Comparison of ENCODE assay signal across 8 cellular contexts in the genomic region with DNA sequence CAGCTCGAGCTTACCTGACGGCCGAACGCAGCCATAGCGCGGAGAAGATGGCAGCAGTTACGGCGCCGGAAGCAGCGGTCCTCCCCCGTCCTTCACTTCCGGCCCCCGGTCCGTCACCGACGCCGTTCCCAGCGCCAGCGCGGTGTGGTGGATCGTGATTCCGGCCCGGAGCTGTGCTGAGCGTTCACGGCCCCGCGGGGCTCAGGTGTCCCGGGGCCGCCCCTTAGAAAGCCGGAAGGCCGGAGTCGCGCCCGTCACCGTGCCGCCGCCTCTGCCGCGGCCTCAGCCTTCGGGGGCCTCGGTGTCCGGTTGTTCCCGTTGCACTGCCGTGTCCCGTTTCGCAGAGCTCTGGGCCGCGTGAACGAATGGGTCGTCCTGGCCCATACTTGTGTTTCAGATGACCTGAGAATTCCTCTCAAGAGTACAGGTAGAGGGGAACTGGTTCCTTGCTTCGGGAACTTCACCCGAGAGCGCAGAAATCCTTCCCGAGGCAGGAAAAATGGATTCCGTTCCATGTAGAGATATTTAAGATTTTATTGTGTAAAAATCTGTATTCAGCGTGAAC. TPM values are rescaled to one million over a fixed set of nuclear protein-coding genes. Genes with fewer than 3 reads are reported as not detected.
DNase-seq lines count a peak whose midpoint lies in the region; ATAC-seq, FAIRE-seq and TF ChIP-seq lines count a peak whose summit lies in the region.

A gene with protein sequence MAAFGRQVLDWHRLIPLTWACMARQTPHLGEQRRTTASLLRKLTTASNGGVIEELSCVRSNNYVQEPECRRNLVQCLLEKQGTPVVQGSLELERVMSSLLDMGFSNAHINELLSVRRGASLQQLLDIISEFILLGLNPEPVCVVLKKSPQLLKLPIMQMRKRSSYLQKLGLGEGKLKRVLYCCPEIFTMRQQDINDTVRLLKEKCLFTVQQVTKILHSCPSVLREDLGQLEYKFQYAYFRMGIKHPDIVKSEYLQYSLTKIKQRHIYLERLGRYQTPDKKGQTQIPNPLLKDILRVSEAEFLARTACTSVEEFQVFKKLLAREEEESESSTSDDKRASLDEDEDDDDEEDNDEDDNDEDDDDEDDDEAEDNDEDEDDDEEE (minus strand): TSS at position 49 of the 565 bp plus-strand sequence. CDS start 14 bp downstream, at position 35.

- H2AFZ ChIP-seq in H1 (ENCODE audit: low read length) (peak within 1 kb of the TSS; percentile 92), mesenchymal stem cell (ENCODE audit: low read depth, low read length) (peak within 1 kb of the TSS; percentile 78)

- H3K36me3 Mint-ChIP-seq in CD8-positive, alpha-beta memory T cell: peaks cover 0 to 79% (median 11%) of the 10 kb centered on the region in 3 donors
- H3K36me3 Mint-ChIP-seq in activated CD8-positive, alpha-beta memory T cell treated with anti-CD3 and anti-CD28 coated beads, Interleukin-2, amount 10 ng/mL, durations not matched to agents 7 days and 5 days: peaks cover 16% of the 10 kb centered on the region

- peak within 1 kb of the TSS; percentile 96 for H3K4me3 ChIP-seq in CD8-positive, alpha-beta memory T cell (ENCODE audit: low read length)
- H3K4me3 ChIP-seq in H1 (ENCODE audit: extremely low read depth in 1 of 4, insufficient read depth in 2 of 4, low read depth in 3 of 4, low read length in 4 of 4) (peak within 1 kb of the TSS; percentile 85 to 94 (median 92)), mesenchymal stem cell (ENCODE audit: insufficient read depth in 1 of 2, low read depth in 1 of 2, low read length in 2 of 2) (peak within 1 kb of the TSS; percentile 89 to 96)

- H2BK5ac ChIP-seq in H1 (ENCODE audit: low read depth, low read length): peak within 1 kb of the TSS; percentile 80; the same call in 1 of the 2 replicates
- no peak within 1 kb of the TSS for H2BK5ac ChIP-seq in mesenchymal stem cell (ENCODE audit: low read depth, low read length, poor library complexity, severe bottlenecking)

- peak within 1 kb of the TSS; percentile 95 to 99 (median 97) for H3K4me3 Mint-ChIP-seq in CD8-positive, alpha-beta memory T cell
- H3K4me3 Mint-ChIP-seq in activated CD8-positive, alpha-beta memory T cell treated with anti-CD3 and anti-CD28 coated beads, Interleukin-2, amount 10 ng/mL, durations not matched to agents 7 days and 5 days: peak within 1 kb of the TSS; percentile 96

- CTCF ChIA-PET in CD8-positive, alpha-beta memory T cell (lab: Charles Lee): interaction anchor here (1.1 to 1.6 kb wide), 3 partner anchors 9 to 48 kb away, joined by 3 to 10 read pairs (median 3); a partner anchor contains a TSS
- CTCF ChIA-PET in activated CD8-positive, alpha-beta memory T cell treated with anti-CD3 and anti-CD28 coated beads, Interleukin-2, amount 10 ng/mL, durations not matched to agents 7 days and 5 days (lab: Charles Lee): interaction anchor here (2.0 to 3.0 kb wide), 3 partner anchors 11 to 48 kb away, joined by 8 to 16 read pairs (median 9); a partner anchor contains a TSS
- CTCF ChIA-PET in H1 (lab: Charles Lee; ENCODE audit: partially characterized antibody): interaction anchor here (0.6 kb wide), 1 partner anchor 404 kb away, joined by 3 read pairs; no protein-coding TSS in a partner anchor

- FAIRE-seq in H1 (lab: Jason Lieb, UNC): no peak

- peaks cover 0 to 11% of the 10 kb centered on the region in 2 experiments for H4K20me1 ChIP-seq in H1 (replicated peaks in 1 of 2; ENCODE audit: control insufficient read depth in 1 of 2, insufficient read depth in 2 of 2, low read length in 2 of 2)

- H3K27me3 ChIP-seq in CD8-positive, alpha-beta memory T cell (ENCODE audit: insufficient read depth, low read length, poor library complexity, severe bottlenecking): no peaks in the 10 kb centered on the region
- H3K27me3 ChIP-seq in H1 (replicated peaks in 1 of 4; ENCODE audit: control insufficient read depth in 3 of 4, extremely low read depth in 1 of 4, insufficient read depth in 3 of 4, low read length in 3 of 4): no peaks in the 10 kb centered on the region
- no peaks in the 10 kb centered on the region for H3K27me3 ChIP-seq in mesenchymal stem cell (ENCODE audit: control insufficient read depth in 1 of 2, insufficient read depth in 1 of 2, low read length in 2 of 2)

- peak in 1 of 3 experiments; percentile 0; a peak in 1 of 4 replicates for TF ChIP-seq CTCF in H1 (IDR thresholded peaks at IDR 0.05; ENCODE audit: control extremely low read depth in 1 of 3, insufficient read depth in 1 of 3, low read depth in 1 of 3, low read length in 3 of 3)

- H3K9me3 Mint-ChIP-seq in CD8-positive, alpha-beta memory T cell: no peaks in the 10 kb centered on the region
- H3K9me3 Mint-ChIP-seq in activated CD8-positive, alpha-beta memory T cell treated with anti-CD3 and anti-CD28 coated beads, Interleukin-2, amount 10 ng/mL, durations not matched to agents 7 days and 5 days (ENCODE audit: low read depth): no peaks in the 10 kb centered on the region

- H3K18ac ChIP-seq in H1 (ENCODE audit: extremely low read depth, low read length) (peak within 1 kb of the TSS; percentile 73), mesenchymal stem cell (ENCODE audit: low read depth in 1 of 2, low read length in 2 of 2) (peak within 1 kb of the TSS; percentile 88 to 95)

- H3K36me3 ChIP-seq in CD8-positive, alpha-beta memory T cell (ENCODE audit: insufficient read depth, low read length): peaks cover 14% of the 10 kb centered on the region
- H3K36me3 ChIP-seq in H1 (ENCODE audit: control insufficient read depth in 2 of 4, insufficient read depth in 4 of 4, low read length in 3 of 4) (peaks cover 0 to 16% (median 6%) of the 10 kb centered on the region in 4 experiments; a peak in 6 of 8 replicates), mesenchymal stem cell (ENCODE audit: control insufficient read depth in 1 of 2, insufficient read depth in 2 of 2, low read depth in 1 of 2, low read length in 2 of 2) (peaks cover 15 to 26% of the 10 kb centered on the region in 2 experiments)

- H3K23ac ChIP-seq in H1 (ENCODE audit: insufficient read length): no peak within 1 kb of the TSS
- H3K23ac ChIP-seq in mesenchymal stem cell (ENCODE audit: low read length in 2 of 2): peak within 1 kb of the TSS in 1 of 2 experiments; percentile 82

- H4K91ac ChIP-seq in H1 (replicated peaks; ENCODE audit: insufficient read length, low read length) (peak within 1 kb of the TSS; percentile 95), mesenchymal stem cell (ENCODE audit: low read length) (peak within 1 kb of the TSS; percentile 88)

- peak within 1 kb of the TSS; percentile 94 to 99 (median 98) for H3K27ac Mint-ChIP-seq in CD8-positive, alpha-beta memory T cell
- H3K27ac Mint-ChIP-seq in activated CD8-positive, alpha-beta memory T cell treated with anti-CD3 and anti-CD28 coated beads, Interleukin-2, amount 10 ng/mL, durations not matched to agents 7 days and 5 days: peak within 1 kb of the TSS; percentile 97

- H2BK12ac ChIP-seq in H1 (ENCODE audit: low read depth, low read length) (no peak within 1 kb of the TSS), mesenchymal stem cell (ENCODE audit: low read length in 2 of 2) (peak within 1 kb of the TSS in 1 of 2 experiments; percentile 43)

- no peaks in the 10 kb centered on the region for H3K9me3 ChIP-seq in CD8-positive, alpha-beta memory T cell (ENCODE audit: low read length)
- no peaks in the 10 kb centered on the region for H3K9me3 ChIP-seq in H1 (ENCODE audit: insufficient read depth in 2 of 2, low read depth in 1 of 2, low read length in 1 of 2)
- no peaks in the 10 kb centered on the region for H3K9me3 ChIP-seq in mesenchymal stem cell (ENCODE audit: control insufficient read depth, low read length)

- peaks cover 3% of the 10 kb centered on the region; the same call in 1 of the 2 replicates for H3K23me2 ChIP-seq in H1 (ENCODE audit: low read depth, low read length)

- ATAC-seq in GM19455 (IDR thresholded peaks at IDR 0.05; ENCODE audit: unreplicated experiment): peak; percentile 87
- peak; percentile 97 for ATAC-seq in activated CD8-positive, alpha-beta memory T cell treated with anti-CD3 and anti-CD28 coated beads, Interleukin-2, amount 10 ng/mL, durations not matched to agents 7 days and 5 days

- no peaks in the 10 kb centered on the region for H3K27me3 Mint-ChIP-seq in CD8-positive, alpha-beta memory T cell
- H3K27me3 Mint-ChIP-seq in activated CD8-positive, alpha-beta memory T cell treated with anti-CD3 and anti-CD28 coated beads, Interleukin-2, amount 10 ng/mL, durations not matched to agents 7 days and 5 days: no peaks in the 10 kb centered on the region

- H3K79me2 ChIP-seq in H1 (ENCODE audit: control insufficient read depth in 1 of 2, insufficient read depth in 2 of 2, low read length in 2 of 2): peaks cover 0 to 29% of the 10 kb centered on the region in 2 experiments; a peak in 2 of 4 replicates

- peak within 1 kb of the TSS; percentile 71 for H3K56ac ChIP-seq in H1 (replicated peaks; ENCODE audit: insufficient read length, low read depth, low read length)

- H2BK120ac ChIP-seq in H1 (replicated peaks; ENCODE audit: low read depth, low read length) (no peak within 1 kb of the TSS), mesenchymal stem cell (ENCODE audit: low read depth, low read length) (peak within 1 kb of the TSS; percentile 74)

- H4K5ac ChIP-seq in H1 (ENCODE audit: insufficient read length, low read depth, low read length): peak within 1 kb of the TSS; percentile 51

- peak; percentile 77 to 90 (median 83) for DNase-seq in CD8-positive, alpha-beta memory T cell
- DNase-seq in HPDE6-E6E7 (ENCODE audit: extremely low spot score): peak; percentile 88
- peak; percentile 75 to 84 for DNase-seq in NOMO-1 (lab: John Stamatoyannopoulos, UW; ENCODE audit: unreplicated experiment in 2 of 2)
- DNase-seq in activated CD8-positive, alpha-beta memory T cell treated with anti-CD3 and anti-CD28 coated beads, Interleukin-2, amount 10 ng/mL, durations not matched to agents 7 days and 5 days: peak; percentile 91
- DNase-seq in H1 (ENCODE audit: low read depth in 1 of 2, low spot score in 2 of 2): peak; percentile 41 to 90
- peak; percentile 85 for DNase-seq in mesenchymal stem cell
- peak; percentile 78 for DNase-seq in stimulated activated CD8-positive, alpha-beta memory T cell treated with anti-CD3 and anti-CD28 coated beads, Interleukin-12 subunit alpha, Interleukin-12 subunit beta, amount 100 ng/mL, for 4 hours (ENCODE audit: low read depth)

- peak; percentile 7 to 49; a peak in 2 of 3 replicates for TF ChIP-seq EP300 in H1 (IDR thresholded peaks at IDR 0.05; ENCODE audit: borderline replicate concordance in 1 of 2, low read depth in 2 of 2, low read length in 2 of 2)

- TF ChIP-seq POLR2A in H1 (IDR thresholded peaks at IDR 0.05; ENCODE audit: control extremely low read depth in 1 of 2, low read depth in 2 of 2, low read length in 2 of 2): peak; percentile 66 to 79

- H3K4me2 ChIP-seq in H1 (ENCODE audit: insufficient read depth in 1 of 2, low read depth in 2 of 2, low read length in 2 of 2) (peak within 1 kb of the TSS; percentile 69 to 78), mesenchymal stem cell (ENCODE audit: low read length, poor library complexity, severe bottlenecking) (peak within 1 kb of the TSS; percentile 99)

- 2% methylated on average over 56 of the region's 56 CpGs; no CpG with 5 or more reads in 1 of the 2 experiments for WGBS in H1 (ENCODE audit: extremely low coverage in 1 of 2, insufficient coverage in 1 of 2, insufficient read length in 1 of 2, insufficient replicate concordance in 2 of 2, low coverage in 1 of 2, low lambda C conversion rate in 2 of 2, missing lambda C conversion rate in 1 of 2), 2 experiments
- under 1% methylated on average over 52 of the region's 56 CpGs for WGBS in mesenchymal stem cell

- H3K9ac ChIP-seq in H1 (replicated peaks in 1 of 4; ENCODE audit: extremely low read depth in 1 of 4, low read depth in 3 of 4, low read length in 3 of 4): peak within 1 kb of the TSS; percentile 75 to 88 (median 80)
- H3K9ac ChIP-seq in mesenchymal stem cell (ENCODE audit: low read length): peak within 1 kb of the TSS; percentile 97

- H3K14ac ChIP-seq in H1 (ENCODE audit: insufficient read length) (no peak within 1 kb of the TSS), mesenchymal stem cell (ENCODE audit: low read length in 2 of 2) (peak within 1 kb of the TSS in 1 of 2 experiments; percentile 97)

- POLR2A ChIA-PET in CD8-positive, alpha-beta memory T cell (lab: Charles Lee): interaction anchor here (0.6 to 3.8 kb wide), 7 partner anchors 9 to 742 kb away, joined by 3 to 49 read pairs (median 4); a partner anchor contains a TSS
- POLR2A ChIA-PET in H1 (lab: Charles Lee; ENCODE audit: partially characterized antibody): interaction anchor here (0.6 to 2.2 kb wide), 8 partner anchors 10 to 599 kb away, joined by 3 to 10 read pairs (median 4); a partner anchor contains a TSS

- H3K4me1 Mint-ChIP-seq in CD8-positive, alpha-beta memory T cell: peaks cover 31 to 86% (median 56%) of the 10 kb centered on the region in 3 donors
- H3K4me1 Mint-ChIP-seq in activated CD8-positive, alpha-beta memory T cell treated with anti-CD3 and anti-CD28 coated beads, Interleukin-2, amount 10 ng/mL, durations not matched to agents 7 days and 5 days: peaks cover 38% of the 10 kb centered on the region

- 0 out of 2 replicates have a peak, but pooled peaks cover 4% of the 10 kb centered on the region for H3K79me1 ChIP-seq in H1 (ENCODE audit: low read depth, low read length)
- H3K79me1 ChIP-seq in mesenchymal stem cell (replicated peaks; ENCODE audit: low read length, poor library complexity, severe bottlenecking): peaks cover 32% of the 10 kb centered on the region

- H2BK15ac ChIP-seq in H1 (ENCODE audit: low read length): no peak within 1 kb of the TSS
- H2BK15ac ChIP-seq in mesenchymal stem cell (ENCODE audit: low read depth, poor library complexity, severe bottlenecking): peak within 1 kb of the TSS; percentile 20

- peaks cover 63% of the 10 kb centered on the region for H3K4me1 ChIP-seq in CD8-positive, alpha-beta memory T cell (ENCODE audit: insufficient read depth, low read length)
- H3K4me1 ChIP-seq in H1 (replicated peaks in 1 of 4; ENCODE audit: control insufficient read depth in 3 of 4, insufficient read depth in 4 of 4, low read length in 3 of 4) (peaks cover 0 to 5% (median 0%) of the 10 kb centered on the region in 4 experiments; a peak in 2 of 7 replicates), mesenchymal stem cell (ENCODE audit: control insufficient read depth, insufficient read depth, low read depth, low read length) (peaks cover 10% of the 10 kb centered on the region)

- TF ChIP-seq RAD21 in H1 (IDR thresholded peaks at IDR 0.05 in 1 of 2, conservative IDR thresholded peaks at IDR 0.05 in 1 of 2; ENCODE audit: low read depth in 2 of 2, low read length in 2 of 2): 0 out of 4 replicates have a peak, but pooled peaks of 1 of the 2 experiments have one; percentile 10

- 0 out of 2 replicates have a peak within 1 kb of the TSS, but pooled peaks have one; percentile 72 for H2BK20ac ChIP-seq in H1 (ENCODE audit: low read length)

- peak within 1 kb of the TSS; percentile 77 for H3K27ac ChIP-seq in CD8-positive, alpha-beta memory T cell (ENCODE audit: low read depth, low read length)
- H3K27ac ChIP-seq in H1 (ENCODE audit: low read depth, low read length) (peak within 1 kb of the TSS; percentile 72), mesenchymal stem cell (ENCODE audit: low read length, poor library complexity, severe bottlenecking) (peak within 1 kb of the TSS; percentile 56)

- peak within 1 kb of the TSS; percentile 91 for H3K4ac ChIP-seq in H1 (replicated peaks; ENCODE audit: insufficient read length, low read depth, low read length)
- peak within 1 kb of the TSS; percentile 58 to 85 for H3K4ac ChIP-seq in mesenchymal stem cell (ENCODE audit: low read depth in 1 of 2, low read length in 2 of 2)

- H4K8ac ChIP-seq in H1 (ENCODE audit: extremely low read depth, insufficient read depth, low read length) (peak within 1 kb of the TSS; percentile 94), mesenchymal stem cell (ENCODE audit: low read length) (peak within 1 kb of the TSS; percentile 100)

- no peak within 1 kb of the TSS for H2AK5ac ChIP-seq in H1 (ENCODE audit: low read depth, low read length)
- H2AK5ac ChIP-seq in mesenchymal stem cell (ENCODE audit: low read length, severe bottlenecking): no peak within 1 kb of the TSS

RNA-seq across cellular contexts. Expression of the gene that starts here (rescaled TPM):
- total RNA-seq in CD8-positive, alpha-beta memory T cell: 10 to 100 TPM; 48.0 to 49.2 TPM
- 46.4 TPM for polyA plus RNA-seq in CD8-positive, alpha-beta memory T cell
- total RNA-seq in activated CD8-positive, alpha-beta memory T cell treated with anti-CD3 and anti-CD28 coated beads, Interleukin-2, amount 10 ng/mL, durations not matched to agents 7 days and 5 days: 10 to 100 TPM; 31.5 to 33.0 TPM
- 25.8 and 25.9 TPM in 2 replicates for total RNA-seq in H1 (2021; fragmentation: NEBNext Ultra II Directional; extraction: Animal tissue kit (Norgen Biotek cat#: 25700))
- polyA plus RNA-seq in H1 (2011; rRNA removed): 25.8 and 28.5 TPM in 2 replicates
- polyA plus RNA-seq in H1 (2011; cell fraction: cytosol; rRNA removed): 52.9 TPM
- polyA plus RNA-seq in H1 (2011; cell fraction: nucleus; rRNA removed): 50.1 TPM
- polyA plus RNA-seq in H1 (2012, experiment 1 of 2): 41.8 to 54.8 TPM (median 42.8 TPM) in 4 replicates
- polyA plus RNA-seq in H1 (2012, experiment 2 of 2): 9.6 TPM
- polyA plus RNA-seq in H1 (2013, experiment 1 of 2): 17.2 TPM
- 16.0 TPM for polyA plus RNA-seq in H1 (2013, experiment 2 of 2)
- 54.4 and 57.0 TPM in 2 replicates for polyA minus RNA-seq in H1 (2011; rRNA and poly(A)+ RNA removed)
- 27.4 TPM for polyA minus RNA-seq in H1 (2011; cell fraction: cytosol; rRNA and poly(A)+ RNA removed)
- polyA minus RNA-seq in H1 (2011; cell fraction: nucleus; rRNA and poly(A)+ RNA removed): 41.5 TPM
- polyA plus RNA-seq in mesenchymal stem cell (2013, experiment 1 of 2): 16.7 TPM
- polyA plus RNA-seq in mesenchymal stem cell (2013, experiment 2 of 2): 15.7 TPM

Comparison
In these comparisons a context has a peak if more than half of its experiments do, and no peak if none do; other contexts are left out.
1. Peak in every context shown above with its lines: DNase-seq, ATAC-seq, H3K4me3 ChIP-seq and H3K27ac ChIP-seq.